ENCODE assay signal across 1 cellular context in genomic region chr6:73519943-73520687, GRCh38.
TF ChIP-seq lines count a peak whose summit lies in the region.

No MANE protein-coding gene starts in this region.

TF ChIP-seq in K562, 482 proteins besides CTCF, POLR2A, EP300 and RAD21 (continued from another document and continues in another):
- TF ChIP-seq MGA (IDR thresholded peaks at IDR 0.05) (no peak), ETS1 (conservative IDR thresholded peaks at IDR 0.05; ENCODE audit: control insufficient read depth, low read depth, low read length) (no peak), MED1 (CRISPR knock-in tag; IDR thresholded peaks at IDR 0.05; ENCODE audit: borderline replicate concordance) (0 out of 2 replicates have a peak, but pooled peaks have one; percentile 21), SAFB (IDR thresholded peaks at IDR 0.05; ENCODE audit: borderline replicate concordance, low read depth, low read length) (no peak), MBD2 (IDR thresholded peaks at IDR 0.05; ENCODE audit: borderline replicate concordance, low read depth) (no peak), BCL6 (CRISPR knock-in tag; IDR thresholded peaks at IDR 0.05) (no peak), ZBTB34 (CRISPR knock-in tag; IDR thresholded peaks at IDR 0.05) (no peak), U2AF2 (optimal IDR thresholded peaks at IDR 0.05; ENCODE audit: low read depth, low read length) (no peak), RBM39 (optimal IDR thresholded peaks at IDR 0.05; ENCODE audit: low read depth, low read length) (peak; percentile 65), COPS2 (conservative IDR thresholded peaks at IDR 0.05) (no peak), RBM22 (IDR thresholded peaks at IDR 0.05; ENCODE audit: low read depth, low read length, poor library complexity, severe bottlenecking) (peak; percentile 100), ZBTB40 (IDR thresholded peaks at IDR 0.05) (no peak), ZBTB40 (CRISPR knock-in tag; IDR thresholded peaks at IDR 0.05) (peak; percentile 45; the same call in 1 of the 2 replicates), CUX1 (CRISPR knock-in tag; IDR thresholded peaks at IDR 0.05) (no peak), LCOR (CRISPR knock-in tag; IDR thresholded peaks at IDR 0.05) (no peak)
- TF ChIP-seq, protein P1, sequence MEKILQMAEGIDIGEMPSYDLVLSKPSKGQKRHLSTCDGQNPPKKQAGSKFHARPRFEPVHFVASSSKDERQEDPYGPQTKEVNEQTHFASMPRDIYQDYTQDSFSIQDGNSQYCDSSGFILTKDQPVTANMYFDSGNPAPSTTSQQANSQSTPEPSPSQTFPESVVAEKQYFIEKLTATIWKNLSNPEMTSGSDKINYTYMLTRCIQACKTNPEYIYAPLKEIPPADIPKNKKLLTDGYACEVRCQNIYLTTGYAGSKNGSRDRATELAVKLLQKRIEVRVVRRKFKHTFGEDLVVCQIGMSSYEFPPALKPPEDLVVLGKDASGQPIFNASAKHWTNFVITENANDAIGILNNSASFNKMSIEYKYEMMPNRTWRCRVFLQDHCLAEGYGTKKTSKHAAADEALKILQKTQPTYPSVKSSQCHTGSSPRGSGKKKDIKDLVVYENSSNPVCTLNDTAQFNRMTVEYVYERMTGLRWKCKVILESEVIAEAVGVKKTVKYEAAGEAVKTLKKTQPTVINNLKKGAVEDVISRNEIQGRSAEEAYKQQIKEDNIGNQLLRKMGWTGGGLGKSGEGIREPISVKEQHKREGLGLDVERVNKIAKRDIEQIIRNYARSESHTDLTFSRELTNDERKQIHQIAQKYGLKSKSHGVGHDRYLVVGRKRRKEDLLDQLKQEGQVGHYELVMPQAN (IDR thresholded peaks at IDR 0.05; ENCODE audit: borderline replicate concordance) = no peak
